Comparison of ENCODE assay signal across 23 cellular contexts in genomic region chr9:135957431-135957830, GRCh38. TPM values are rescaled to one million over a fixed set of nuclear protein-coding genes. Genes with fewer than 3 reads are reported as not detected.
DNase-seq lines count a peak whose midpoint lies in the region; ATAC-seq, FAIRE-seq and TF ChIP-seq lines count a peak whose summit lies in the region.
"Had no signal": no experiment of that assay in that cellular context is flagged by ENCODE, and none has a peak within 500 bp of the region (broad histone marks: within the 10 kb centered on the region; RNA-seq: fewer than 3 reads in every experiment).

No MANE protein-coding gene starts in this region.

- H3K9me2 ChIP-seq in Loucy (replicated peaks; ENCODE audit: low read depth, low read length): no peaks in the 10 kb centered on the region

- TF ChIP-seq EP300 in K562 (IDR thresholded peaks at IDR 0.05; ENCODE audit: low read length): no peak

- BruUV-seq in K562 (replicated peaks; lab: Mats Ljungman, UMichigan): no TSS peak

- 0% methylated on average over 9 of the region's 9 CpGs for WGBS in K562 (ENCODE audit: insufficient coverage, low coverage, missing lambda C conversion rate)

- peaks cover 21% of the 10 kb centered on the region; the same call in 1 of the 2 replicates for H3K36me3 ChIP-seq in Loucy (ENCODE audit: insufficient read depth, low read length)
- H3K36me3 ChIP-seq in K562 (ENCODE audit: control insufficient read depth, insufficient read depth, low read length): peaks cover 71% of the 10 kb centered on the region
- H3K36me3 ChIP-seq in gastrocnemius medialis: peaks cover 0 to 23% of the 10 kb centered on the region in 2 donors

- intact Hi-C loops in Right ventricle myocardium inferior (cut with DNase I): loop anchor here (10.0 kb wide), 1 partner anchor 743 kb away; no protein-coding TSS in a partner anchor
- intact Hi-C loops in cardiac septum (cut with DNase I): loop anchor here (2.0 kb wide), 1 partner anchor 93 kb away; no protein-coding TSS in a partner anchor
- intact Hi-C loops in K562 (cut with micrococcal nuclease): no loop called here
- intact Hi-C loops in gastrocnemius medialis (cut with DNase I; ENCODE audit: low total_unique reads): loop anchor here (2.0 kb wide), 1 partner anchor 733 kb away; no protein-coding TSS in a partner anchor

- H3K4me2 ChIP-seq in Loucy (ENCODE audit: low read depth, low read length, poor library complexity, severe bottlenecking) (peak overlapping the region; percentile 22), K562 (ENCODE audit: insufficient read depth, low read length) (peak overlapping the region; percentile 99)

- POLR2A ChIA-PET in K562 (lab: Yijun Ruan, JAX): interaction anchor here (0.5 to 1.5 kb wide), 5 partner anchors 15 to 728 kb away, joined by 3 to 5 read pairs (median 3); no protein-coding TSS in a partner anchor

- in situ Hi-C loops in K562 (cut with MboI): no loop called here
- in situ Hi-C loops in gastrocnemius medialis (cut with MboI; ENCODE audit: low sequenced_read_pairs in 4 of 4): no loop called here

- no peak for TF ChIP-seq CTCF in Loucy (conservative IDR thresholded peaks at IDR 0.05; ENCODE audit: low read length)
- TF ChIP-seq CTCF in K562 (IDR thresholded peaks at IDR 0.05 in 2 of 3, conservative IDR thresholded peaks at IDR 0.05 in 1 of 3; ENCODE audit: insufficient read depth in 2 of 3, low read depth in 1 of 3, low read length in 3 of 3): no peak
- no peak for TF ChIP-seq CTCF in gastrocnemius medialis (IDR thresholded peaks at IDR 0.05 in 4 of 5, conservative IDR thresholded peaks at IDR 0.05 in 1 of 5)

- no peaks in the 10 kb centered on the region for H3K9me1 ChIP-seq in K562 (ENCODE audit: control insufficient read depth, insufficient read depth, low read length)

- no peak for ATAC-seq in Right ventricle myocardium inferior
- ATAC-seq in K562: peak; percentile 12
- ATAC-seq in gastrocnemius medialis: peak in 1 of 2 donors; percentile 1
- no peak for ATAC-seq in GM18520 (IDR thresholded peaks at IDR 0.05; ENCODE audit: unreplicated experiment)

- H3K79me2 ChIP-seq in Loucy (ENCODE audit: insufficient read depth, low read length): peaks cover 56% of the 10 kb centered on the region
- peaks cover 92% of the 10 kb centered on the region for H3K79me2 ChIP-seq in K562 (ENCODE audit: control insufficient read depth, insufficient read depth, low read length)

- no peaks in the 10 kb centered on the region for H3F3A ChIP-seq in Loucy (ENCODE audit: low read depth)

- peaks cover 29% of the 10 kb centered on the region for H3K4me1 ChIP-seq in Loucy (ENCODE audit: insufficient read depth, low read length, poor library complexity, severe bottlenecking)
- peaks cover 42 to 45% of the 10 kb centered on the region in 2 experiments for H3K4me1 ChIP-seq in K562 (replicated peaks in 1 of 2; ENCODE audit: control insufficient read depth in 2 of 2, insufficient read depth in 2 of 2, low read length in 2 of 2)
- H3K4me1 ChIP-seq in gastrocnemius medialis: peaks cover 64 to 67% of the 10 kb centered on the region in 2 donors

- H3K9ac ChIP-seq in Loucy (ENCODE audit: low read depth, low read length, poor library complexity, severe bottlenecking) (no peak overlapping the region), K562 (ENCODE audit: insufficient read depth in 1 of 2, low read depth in 2 of 2, low read length in 2 of 2) (peak overlapping the region; percentile 94 to 95)

- no peak overlapping the region for H2AFZ ChIP-seq in Loucy (ENCODE audit: low read length)
- no peak overlapping the region for H2AFZ ChIP-seq in K562 (ENCODE audit: low read depth, low read length)

- TF ChIP-seq RAD21 in K562 (CRISPR knock-in tag; conservative IDR thresholded peaks at IDR 0.05 in 1 of 2, IDR thresholded peaks at IDR 0.05 in 1 of 2): no peak

- H3K4me3 ChIP-seq in Loucy (ENCODE audit: low read length, poor library complexity, severe bottlenecking) (no peak overlapping the region), K562 (peak overlapping the region; percentile 76), gastrocnemius medialis (peak overlapping the region; percentile 87 to 99 (median 95))
- H3K4me3 ChIP-seq: BLaER1 treated with 17β-estradiol and CSF1 and Interleukin-3, amounts not matched to agents 10 nM and 100 nM had no signal

- H4K20me1 ChIP-seq in Loucy (ENCODE audit: insufficient read depth, low read length, poor library complexity, severe bottlenecking) (peaks cover 18% of the 10 kb centered on the region), K562 (replicated peaks; ENCODE audit: control insufficient read depth, insufficient read depth, low read length) (peaks cover 9% of the 10 kb centered on the region)

- H3K27ac ChIP-seq in K562 (ENCODE audit: extremely low read depth, low read depth, low read length) (peak overlapping the region; percentile 89), gastrocnemius medialis (peak overlapping the region; percentile 97 to 100 (median 100))
- H3K27ac ChIP-seq: 22Rv1; BLaER1 treated with 17β-estradiol and CSF1 and Interleukin-3, amounts not matched to agents 10 nM and 100 nM had no signal

- peak; percentile 9 for DNase-seq in Right ventricle myocardium inferior (ENCODE audit: missing footprints)
- no peak for DNase-seq in cardiac septum (ENCODE audit: low spot score)
- DNase-seq in K562 (ENCODE audit: extremely low read depth in 1 of 4, low spot score in 3 of 4): peak; percentile 41 to 63 (median 50)
- DNase-seq in gastrocnemius medialis: no peak
- no peak for DNase-seq in NCI-H1105 treated with DMSO at 0.1 percent for 48 hours (lab: John Stamatoyannopoulos, UW)
- no peak for DNase-seq in NCI-H146 (lab: John Stamatoyannopoulos, UW)
- DNase-seq: AML-193; BE2C; Calu3; CD4-positive, alpha-beta T cell; COR-L47; DMS53; DMS79 treated with DMSO at 0.1 percent for 48 hours; GF-D8; H9; HFFc6 had no signal

- H3K27me3 ChIP-seq in Loucy (ENCODE audit: insufficient read depth, low read length, poor library complexity, severe bottlenecking) (no peaks in the 10 kb centered on the region), K562 (ENCODE audit: control insufficient read depth in 2 of 2, insufficient read depth in 2 of 2, low read length in 2 of 2) (no peaks in the 10 kb centered on the region), gastrocnemius medialis (no peaks in the 10 kb centered on the region)
- H3K27me3 ChIP-seq: BE2C; BLaER1 treated with 17β-estradiol and CSF1 and Interleukin-3, amounts not matched to agents 10 nM and 100 nM had no signal

- CTCF ChIA-PET in K562 (lab: Yijun Ruan, JAX; ENCODE audit: low intra/inter-chr PET ratio): no interaction called here

- no peak for TF ChIP-seq POLR2A in K562 (conservative IDR thresholded peaks at IDR 0.05)
- TF ChIP-seq POLR2A in gastrocnemius medialis (IDR thresholded peaks at IDR 0.05): no peak

- no peak for FAIRE-seq in K562 (lab: Jason Lieb, UNC)
- FAIRE-seq: A204.1, GM12891, GM18507 had no signal

- H3K9me3 ChIP-seq in Loucy (ENCODE audit: insufficient read depth, low read depth, low read length) (no peaks in the 10 kb centered on the region), K562 (replicated peaks; ENCODE audit: control insufficient read depth, insufficient read depth, low read depth, low read length) (no peaks in the 10 kb centered on the region), gastrocnemius medialis (no peaks in the 10 kb centered on the region)
- H3K9me3 ChIP-seq: BE2C; BLaER1 treated with 17β-estradiol and CSF1 and Interleukin-3, amounts not matched to agents 10 nM and 100 nM had no signal

RNA-seq across cellular contexts. Expression of gene UBAC1, which starts 3.7 kb away (rescaled TPM):
- total RNA-seq in Right ventricle myocardium inferior (119 TPM), cardiac septum (90.3 TPM), K562 (2014; rRNA removed) (399 and 504 TPM in 2 replicates), K562 (2014; rRNA removed; fragmentation: Illumina TruSeq; extraction: Trizol) (138 and 145 TPM in 2 replicates), K562 (2015; rRNA removed; fragmentation: Illumina TruSeq; extraction: Trizol) (166 and 171 TPM in 2 replicates), K562 (2021) (294 and 309 TPM in 2 replicates), gastrocnemius medialis (100 to 1,000 TPM; 218 to 263 (median 248) TPM)
- 536 and 854 TPM in 2 replicates for total RNA-seq in K562 (2011; cell fraction: chromatin; rRNA removed; ENCODE audit: low replicate concordance)
- total RNA-seq in K562 (2011; cell fraction: nucleolus; rRNA removed): 552 and 553 TPM in 2 replicates
- total RNA-seq in K562 (2011; cell fraction: nucleoplasm; rRNA removed): 447 and 492 TPM in 2 replicates
- polyA plus RNA-seq in K562 (2011; rRNA removed) (385 and 395 TPM in 2 replicates), K562 (2014; fragmentation: Illumina TruSeq; extraction: Trizol) (219 and 228 TPM in 2 replicates), K562 (2014; fragmentation: Nextera tagmentation; extraction: Ambion mirVana) (100 to 1,000 TPM in 1 of 2 experiments, 10 to 100 TPM in 1; 94.0 to 117 TPM), K562 (2014; rRNA removed) (381 and 405 TPM in 2 replicates)
- polyA plus RNA-seq in K562 (2011; cell fraction: cytosol; rRNA removed): 447 and 505 TPM in 2 replicates
- 838 and 845 TPM in 2 replicates for polyA plus RNA-seq in K562 (2011; cell fraction: nucleus; rRNA removed)
- polyA plus RNA-seq in K562 (2012): 178 and 239 TPM in 2 replicates
- 128 and 165 TPM in 2 replicates for polyA minus RNA-seq in K562 (2011; rRNA and poly(A)+ RNA removed)
- 110 and 129 TPM in 2 replicates for polyA minus RNA-seq in K562 (2011; cell fraction: cytosol; rRNA and poly(A)+ RNA removed)
- polyA minus RNA-seq in K562 (2011; cell fraction: nucleus; rRNA and poly(A)+ RNA removed): 120 and 171 TPM in 2 replicates

RNA-seq across cellular contexts. Expression of gene CAMSAP1, which starts 50.1 kb away (rescaled TPM):
- total RNA-seq in Right ventricle myocardium inferior (17.6 TPM), cardiac septum (25.5 TPM), K562 (2014; rRNA removed) (18.1 and 23.4 TPM in 2 replicates), K562 (2014; rRNA removed; fragmentation: Illumina TruSeq; extraction: Trizol) (14.3 TPM in 2 replicates), K562 (2015; rRNA removed; fragmentation: Illumina TruSeq; extraction: Trizol) (13.9 and 15.7 TPM in 2 replicates), K562 (2021) (28.8 and 32.8 TPM in 2 replicates), gastrocnemius medialis (10 to 100 TPM; 54.8 to 94.9 (median 82.9) TPM)
- total RNA-seq in K562 (2011; cell fraction: chromatin; rRNA removed; ENCODE audit: low replicate concordance): 40.9 and 68.9 TPM in 2 replicates
- 21.5 and 22.4 TPM in 2 replicates for total RNA-seq in K562 (2011; cell fraction: nucleolus; rRNA removed)
- 36.1 and 42.5 TPM in 2 replicates for total RNA-seq in K562 (2011; cell fraction: nucleoplasm; rRNA removed)
- polyA plus RNA-seq in K562 (2011; rRNA removed) (6.3 and 6.9 TPM in 2 replicates), K562 (2014; fragmentation: Illumina TruSeq; extraction: Trizol) (14.9 and 19.7 TPM in 2 replicates), K562 (2014; fragmentation: Nextera tagmentation; extraction: Ambion mirVana) (1 to 10 TPM; 1.5 to 1.6 TPM), K562 (2014; rRNA removed) (10.0 and 11.3 TPM in 2 replicates)
- 6.3 and 8.3 TPM in 2 replicates for polyA plus RNA-seq in K562 (2011; cell fraction: cytosol; rRNA removed)
- polyA plus RNA-seq in K562 (2011; cell fraction: nucleus; rRNA removed): 15.6 and 19.6 TPM in 2 replicates
- polyA plus RNA-seq in K562 (2012): 10.6 and 11.9 TPM in 2 replicates
- 14.1 and 20.0 TPM in 2 replicates for polyA minus RNA-seq in K562 (2011; rRNA and poly(A)+ RNA removed)
- 42.2 and 76.3 TPM in 2 replicates for polyA minus RNA-seq in K562 (2011; cell fraction: cytosol; rRNA and poly(A)+ RNA removed)
- polyA minus RNA-seq in K562 (2011; cell fraction: nucleus; rRNA and poly(A)+ RNA removed): 11.4 and 23.5 TPM in 2 replicates

Comparison
In these comparisons a context has a peak if more than half of its experiments do, and no peak if none do; other contexts are left out.
1. DNase-seq: peak in Right ventricle myocardium inferior (single experiment) and K562 (4 of 4); none in cardiac septum (single experiment), gastrocnemius medialis (0 of 2), NCI-H1105 treated with DMSO at 0.1 percent for 48 hours (single experiment) and NCI-H146 (single experiment).